ENCODE assay signal across 24 cellular contexts in the genomic region with DNA sequence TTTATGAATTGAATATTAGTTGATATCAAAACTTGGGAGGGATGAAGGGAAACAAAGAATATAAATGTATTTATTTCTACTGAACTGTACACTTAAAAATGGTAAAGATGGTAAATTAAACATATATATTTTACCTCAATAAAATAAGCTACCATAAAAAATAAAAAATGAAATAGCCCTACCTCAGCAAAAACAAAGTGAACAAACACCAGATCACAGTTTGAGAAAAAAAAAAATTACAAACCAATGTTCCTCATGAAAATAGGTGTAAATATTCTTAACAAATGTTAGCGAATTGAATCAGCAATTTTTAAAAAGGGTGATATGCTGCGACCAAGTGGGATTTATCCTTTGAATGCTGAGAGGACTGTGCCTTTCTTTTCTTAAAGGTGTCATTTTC.
"Had no signal": no experiment of that assay in that cellular context is flagged by ENCODE, and none has a peak within 500 bp of the region (broad histone marks: within the 10 kb centered on the region; RNA-seq: fewer than 3 reads in every experiment).

No MANE protein-coding gene starts in this region.

- FAIRE-seq: frontal cortex, small intestine had no signal

- H3K27ac Mint-ChIP-seq: activated naive CD8-positive, alpha-beta T cell treated with anti-CD3 and anti-CD28 coated beads for 36 hours; mesothelial cell of epicardium; T-helper 17 cell had no signal

- H3K9me3 ChIP-seq: breast epithelium, colonic mucosa, esophagus muscularis mucosa, thoracic aorta, upper lobe of left lung had no signal

- H3K4me3 ChIP-seq: breast epithelium, colonic mucosa, dorsolateral prefrontal cortex, esophagus muscularis mucosa, thoracic aorta, upper lobe of left lung had no signal

- H3K36me3 Mint-ChIP-seq: mesothelial cell of epicardium had no signal

- H3K4me1 ChIP-seq: breast epithelium had no signal

- H3K4me3 Mint-ChIP-seq: activated naive CD8-positive, alpha-beta T cell treated with anti-CD3 and anti-CD28 coated beads for 36 hours; central memory CD8-positive, alpha-beta T cell; T-helper 17 cell had no signal

- H3K27me3 ChIP-seq: colonic mucosa had no signal

- ATAC-seq: activated T-cell treated with anti-CD3 and anti-CD28 coated beads, Interleukin-2, amount 50 U/mL, for 4 hours; left ventricle myocardium superior; sciatic nerve; T-helper 17 cell had no signal

- H3K27ac ChIP-seq: breast epithelium, colonic mucosa, dorsolateral prefrontal cortex, esophagus muscularis mucosa, thoracic aorta, upper lobe of left lung had no signal

- H3K9me3 Mint-ChIP-seq: activated T-cell treated with anti-CD3 and anti-CD28 coated beads, Interleukin-2, amount 50 U/mL, for 4 hours; central memory CD8-positive, alpha-beta T cell; mesothelial cell of epicardium had no signal

- DNase-seq: activated CD4-positive, alpha-beta T cell treated with anti-CD3 and anti-CD28 coated beads for 4 hours; activated CD4-positive, alpha-beta T cell treated with anti-CD3 and anti-CD28 coated beads, Interleukin-2, amount 50 U/mL, for 48 hours; activated CD4-positive, CD25-positive, alpha-beta regulatory T cell; activated CD8-positive, alpha-beta memory T cell treated with anti-CD3 and anti-CD28 coated beads, Interleukin-2, amount 50 U/mL, for 48 hours; activated naive CD4-positive, alpha-beta T cell treated with Interleukin-2 at 50 U/mL for 16 hours; activated naive CD8-positive, alpha-beta T cell treated with anti-CD3 and anti-CD28 coated beads for 36 hours; activated T-cell treated with anti-CD3 and anti-CD28 coated beads, Interleukin-2, amount 50 U/mL, for 4 hours; colonic mucosa; dorsolateral prefrontal cortex; hypothalamus; left ventricle myocardium superior; mammary epithelial cell; occipital lobe; small intestine; stimulated activated naive CD4-positive, alpha-beta T cell; T-helper 17 cell; upper lobe of left lung had no signal

- H3K36me3 ChIP-seq: breast epithelium, colonic mucosa, esophagus muscularis mucosa, thoracic aorta, upper lobe of left lung had no signal
